In genomic region chr12:109995366-109995702, GRCh38 we compare ENCODE assay signal across 8 cellular contexts. TPM values are rescaled to one million over a fixed set of nuclear protein-coding genes. Genes with fewer than 3 reads are reported as not detected.
DNase-seq lines count a peak whose midpoint lies in the region; ATAC-seq and TF ChIP-seq lines count a peak whose summit lies in the region.

No MANE protein-coding gene starts in this region.

- H3K4me2 ChIP-seq in GM23248 (ENCODE audit: unreplicated experiment) = peak overlapping the region; percentile 99
- H3K4me2 ChIP-seq in hepatocyte = peak overlapping the region; percentile 92

- H3K79me2 ChIP-seq in GM23248 (ENCODE audit: insufficient read depth) (peaks cover 75% of the 10 kb centered on the region), hepatocyte (peaks cover 51% of the 10 kb centered on the region)

- H3F3A ChIP-seq in GM23248 (ENCODE audit: insufficient read depth) = peaks cover 30% of the 10 kb centered on the region; the same call in 1 of the 2 replicates

- H3K9ac ChIP-seq in GM23248 (peak overlapping the region; percentile 81), skeletal muscle tissue (ENCODE audit: low read depth in 1 of 3, low read length in 3 of 3) (peak overlapping the region; percentile 84 to 92 (median 88))

- H3K4me1 ChIP-seq in GM23248 (ENCODE audit: insufficient read depth) (peaks cover 39% of the 10 kb centered on the region), hepatocyte (ENCODE audit: insufficient read depth) (peaks cover 21% of the 10 kb centered on the region), skeletal muscle tissue (ENCODE audit: control insufficient read depth in 3 of 3, insufficient read depth in 3 of 3, low read length in 3 of 3) (peaks cover 24 to 32% (median 25%) of the 10 kb centered on the region in 3 donors)

- ATAC-seq in HG03378 (IDR thresholded peaks at IDR 0.05; ENCODE audit: unreplicated experiment) (no peak), GM18520 (IDR thresholded peaks at IDR 0.05; ENCODE audit: unreplicated experiment) (no peak)

- H3K9me2 ChIP-seq in GM23248 (ENCODE audit: insufficient read depth) = no peaks in the 10 kb centered on the region
- H3K9me2 ChIP-seq in hepatocyte (replicated peaks; ENCODE audit: insufficient read depth) = no peaks in the 10 kb centered on the region

- in situ Hi-C loops in GM23248 (cut with MboI) = no loop called here

- H2AFZ ChIP-seq in GM23248 (peak overlapping the region; percentile 88), hepatocyte (peak overlapping the region; percentile 59)

- H3K4me3 ChIP-seq in GM23248 (peak overlapping the region; percentile 85), WERI-Rb-1 (ENCODE audit: low read depth, low read length) (peak overlapping the region; percentile 85), hepatocyte (peak overlapping the region; percentile 82), skeletal muscle tissue (ENCODE audit: low read length in 3 of 3) (peak overlapping the region; percentile 86 to 90 (median 89))

- no peaks in the 10 kb centered on the region for H3K27me3 ChIP-seq in GM23248 (replicated peaks; ENCODE audit: insufficient read depth)
- no peaks in the 10 kb centered on the region for H3K27me3 ChIP-seq in WERI-Rb-1 (ENCODE audit: insufficient read depth, low read depth, severe bottlenecking)
- H3K27me3 ChIP-seq in hepatocyte = no peaks in the 10 kb centered on the region
- no peaks in the 10 kb centered on the region for H3K27me3 ChIP-seq in skeletal muscle tissue (ENCODE audit: control insufficient read depth in 3 of 3, insufficient read depth in 3 of 3, low read length in 3 of 3)

- TF ChIP-seq CTCF in WERI-Rb-1 (IDR thresholded peaks at IDR 0.05; ENCODE audit: low read depth, low read length) (no peak), hepatocyte (IDR thresholded peaks at IDR 0.05; ENCODE audit: poor library complexity) (no peak)

- H3K36me3 ChIP-seq in GM23248 (ENCODE audit: low read depth) = peaks cover 6% of the 10 kb centered on the region; the same call in 1 of the 2 replicates
- peaks cover 10% of the 10 kb centered on the region for H3K36me3 ChIP-seq in WERI-Rb-1
- H3K36me3 ChIP-seq in hepatocyte (replicated peaks; ENCODE audit: insufficient read depth, low read depth) = no peaks in the 10 kb centered on the region
- H3K36me3 ChIP-seq in skeletal muscle tissue (ENCODE audit: control insufficient read depth in 3 of 3, insufficient read depth in 3 of 3, low read length in 3 of 3) = peaks cover 3 to 11% (median 10%) of the 10 kb centered on the region in 3 donors

- 0 to 1% methylated on average over 7 of the region's 7 CpGs for WGBS in GM23248 (ENCODE audit: low coverage in 1 of 2, low lambda C conversion rate in 2 of 2, missing lambda C conversion rate in 2 of 2), 2 experiments
- 16% methylated on average over 7 of the region's 7 CpGs for WGBS in hepatocyte (ENCODE audit: low lambda C conversion rate, missing lambda C conversion rate)

- H4K20me1 ChIP-seq in GM23248 (ENCODE audit: insufficient read depth) (no peaks in the 10 kb centered on the region), hepatocyte (ENCODE audit: insufficient read depth, poor library complexity, severe bottlenecking) (peaks cover 8% of the 10 kb centered on the region)

- H3K27ac ChIP-seq in GM23248 (0 out of 2 replicates have a peak overlapping the region, but pooled peaks have one; percentile 12), WERI-Rb-1 (no peak overlapping the region), hepatocyte (peak overlapping the region; percentile 46), skeletal muscle tissue (ENCODE audit: low read depth, low read length) (peak overlapping the region; percentile 57)

- H3K9me3 ChIP-seq in GM23248 (ENCODE audit: low read depth) = no peaks in the 10 kb centered on the region
- H3K9me3 ChIP-seq in WERI-Rb-1 (ENCODE audit: severe bottlenecking) = no peaks in the 10 kb centered on the region
- no peaks in the 10 kb centered on the region for H3K9me3 ChIP-seq in hepatocyte (ENCODE audit: low read depth)
- no peaks in the 10 kb centered on the region for H3K9me3 ChIP-seq in skeletal muscle tissue (ENCODE audit: control insufficient read depth in 3 of 3, low read length in 3 of 3)

- peak; percentile 29 for DNase-seq in GM23248
- DNase-seq in WERI-Rb-1 = no peak
- no peak for DNase-seq in hepatocyte (ENCODE audit: low spot score)
- no peak for DNase-seq in medulla oblongata (ENCODE audit: extremely low spot score)
- DNase-seq in putamen (ENCODE audit: low spot score) = no peak

RNA-seq across cellular contexts. Expression of gene GIT2, which starts 0.8 kb away (rescaled TPM):
- total RNA-seq in GM23248 (2014; rRNA removed; shearing (Covaris generic)) = 23.4 and 26.4 TPM in 2 replicates
- polyA plus RNA-seq in GM23248 (2016; fragmentation: Nextera tagmentation; extraction: Ambion mirVana) (42.1 TPM in 2 replicates), hepatocyte (21.5 and 21.9 TPM in 2 replicates)
- total RNA-seq in hepatocyte (20.8 and 22.4 TPM in 2 replicates), skeletal muscle tissue (37.6 TPM)

RNA-seq across cellular contexts. Expression of gene ANKRD13A, which starts 3.9 kb away (rescaled TPM):
- 237 and 241 TPM in 2 replicates for total RNA-seq in GM23248 (2014; rRNA removed; shearing (Covaris generic))
- polyA plus RNA-seq in GM23248 (2016; fragmentation: Nextera tagmentation; extraction: Ambion mirVana) (74.8 and 77.3 TPM in 2 replicates), hepatocyte (13.2 and 14.3 TPM in 2 replicates)
- total RNA-seq in hepatocyte (49.7 and 55.3 TPM in 2 replicates), skeletal muscle tissue (52.2 TPM)

RNA-seq across cellular contexts. Expression of gene C12orf76, which starts 53.0 kb away (rescaled TPM):
- 21.2 and 29.7 TPM in 2 replicates for total RNA-seq in GM23248 (2014; rRNA removed; shearing (Covaris generic))
- polyA plus RNA-seq in GM23248 (2016; fragmentation: Nextera tagmentation; extraction: Ambion mirVana) (8.5 and 12.3 TPM in 2 replicates), hepatocyte (13.6 and 18.5 TPM in 2 replicates)
- total RNA-seq in hepatocyte (24.6 and 29.3 TPM in 2 replicates), skeletal muscle tissue (23.0 TPM)
